In genomic region chr16:86370036-86370435, GRCh38 we compare ENCODE assay signal across 4 cellular contexts.
A peak's percentile ranks its signal among the peaks of the same experiment; 100 is the strongest.
TF ChIP-seq lines count a peak whose summit lies in the region.

No MANE protein-coding gene starts in this region.

TF ChIP-seq in SK-N-SH, 30 proteins besides CTCF, POLR2A, EP300 and RAD21:
- no peak for TF ChIP-seq EZH2phosphoT487 (IDR thresholded peaks at IDR 0.05; ENCODE audit: borderline replicate concordance, low read depth)
- TF ChIP-seq NFIC (IDR thresholded peaks at IDR 0.05; ENCODE audit: borderline replicate concordance) = peak; percentile 19
- TF ChIP-seq MEF2A (IDR thresholded peaks at IDR 0.05; ENCODE audit: borderline replicate concordance, low read depth) = no peak

TF ChIP-seq in SK-N-SH treated with all-trans-retinoic acid at 6 μM for 48 hours, 23 proteins besides CTCF, POLR2A, EP300 and RAD21:
- no peak for TF ChIP-seq TOX (CRISPR knock-in tag; IDR thresholded peaks at IDR 0.05; ENCODE audit: borderline replicate concordance)
- TF ChIP-seq PPARA (CRISPR knock-in tag; IDR thresholded peaks at IDR 0.05; ENCODE audit: borderline replicate concordance) = no peak
- TF ChIP-seq, protein P1, sequence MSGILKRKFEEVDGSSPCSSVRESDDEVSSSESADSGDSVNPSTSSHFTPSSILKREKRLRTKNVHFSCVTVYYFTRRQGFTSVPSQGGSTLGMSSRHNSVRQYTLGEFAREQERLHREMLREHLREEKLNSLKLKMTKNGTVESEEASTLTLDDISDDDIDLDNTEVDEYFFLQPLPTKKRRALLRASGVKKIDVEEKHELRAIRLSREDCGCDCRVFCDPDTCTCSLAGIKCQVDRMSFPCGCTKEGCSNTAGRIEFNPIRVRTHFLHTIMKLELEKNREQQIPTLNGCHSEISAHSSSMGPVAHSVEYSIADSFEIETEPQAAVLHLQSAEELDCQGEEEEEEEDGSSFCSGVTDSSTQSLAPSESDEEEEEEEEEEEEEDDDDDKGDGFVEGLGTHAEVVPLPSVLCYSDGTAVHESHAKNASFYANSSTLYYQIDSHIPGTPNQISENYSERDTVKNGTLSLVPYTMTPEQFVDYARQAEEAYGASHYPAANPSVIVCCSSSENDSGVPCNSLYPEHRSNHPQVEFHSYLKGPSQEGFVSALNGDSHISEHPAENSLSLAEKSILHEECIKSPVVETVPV (CRISPR knock-in tag; IDR thresholded peaks at IDR 0.05) = no peak
- no peak for TF ChIP-seq ARNTL (CRISPR knock-in tag; IDR thresholded peaks at IDR 0.05; ENCODE audit: borderline replicate concordance, low read depth)
- TF ChIP-seq RARB (CRISPR knock-in tag; IDR thresholded peaks at IDR 0.05) = no peak
- TF ChIP-seq GLIS3 (CRISPR knock-in tag; IDR thresholded peaks at IDR 0.05) = no peak
- no peak for TF ChIP-seq ZNF8 (CRISPR knock-in tag; IDR thresholded peaks at IDR 0.05)
- TF ChIP-seq ZFP3 (CRISPR knock-in tag; IDR thresholded peaks at IDR 0.05) = no peak
- no peak for TF ChIP-seq TCF4 (CRISPR knock-in tag; IDR thresholded peaks at IDR 0.05; ENCODE audit: borderline replicate concordance)
- TF ChIP-seq CSDC2 (CRISPR knock-in tag; IDR thresholded peaks at IDR 0.05) = no peak
- no peak for TF ChIP-seq OSR1 (CRISPR knock-in tag; IDR thresholded peaks at IDR 0.05)

TF ChIP-seq in IMR-90, 13 proteins besides CTCF, POLR2A, EP300 and RAD21 (continued from another document):
- TF ChIP-seq RFX5 (IDR thresholded peaks at IDR 0.05; ENCODE audit: low read depth, low read length) (no peak), CHD1 (IDR thresholded peaks at IDR 0.05; ENCODE audit: low read depth, low read length) (no peak), USF2 (IDR thresholded peaks at IDR 0.05; ENCODE audit: low read depth, low read length) (no peak), FOS (IDR thresholded peaks at IDR 0.05; ENCODE audit: low read depth, low read length) (no peak), NFE2L2 (IDR thresholded peaks at IDR 0.05; ENCODE audit: low read depth, low read length) (no peak), MAFK (IDR thresholded peaks at IDR 0.05; ENCODE audit: low read depth, low read length) (no peak), ELK1 (IDR thresholded peaks at IDR 0.05; ENCODE audit: borderline replicate concordance, low read depth, low read length) (no peak), BHLHE40 (IDR thresholded peaks at IDR 0.05; ENCODE audit: low read depth, low read length) (no peak), CEBPB (IDR thresholded peaks at IDR 0.05; ENCODE audit: low read depth, low read length) (no peak), MXI1 (IDR thresholded peaks at IDR 0.05; ENCODE audit: borderline replicate concordance, low read depth, low read length) (no peak), SMC3 (IDR thresholded peaks at IDR 0.05; ENCODE audit: low read depth, low read length) (no peak), MAZ (IDR thresholded peaks at IDR 0.05; ENCODE audit: borderline replicate concordance, low read depth, low read length) (no peak)

TF ChIP-seq in K562, 482 proteins besides CTCF, POLR2A, EP300 and RAD21 (continued from another document):
- no peak for TF ChIP-seq LCOR (CRISPR knock-in tag; IDR thresholded peaks at IDR 0.05)
- TF ChIP-seq NFIX (CRISPR knock-in tag; IDR thresholded peaks at IDR 0.05; ENCODE audit: low read depth) = peak; percentile 78
